ENCODE assay signal across 17 cellular contexts in genomic region chr4:185713731-185714130, GRCh38.
A peak's percentile ranks its signal among the peaks of the same experiment; 100 is the strongest.
DNase-seq lines count a peak whose midpoint lies in the region; ATAC-seq and TF ChIP-seq lines count a peak whose summit lies in the region.
"Had no signal": no experiment of that assay in that cellular context is flagged by ENCODE, and none has a peak within 500 bp of the region (broad histone marks: within the 10 kb centered on the region; RNA-seq: fewer than 3 reads in every experiment).

No MANE protein-coding gene starts in this region.

- H3K9ac ChIP-seq in endocrine pancreas (ENCODE audit: control insufficient read depth, insufficient read depth, low read length) = no peak overlapping the region
- peak overlapping the region; percentile 20 to 70 for H3K9ac ChIP-seq in liver (ENCODE audit: low read depth in 1 of 2, low read length in 2 of 2)

- no peaks in the 10 kb centered on the region for H3K79me2 ChIP-seq in ACC112 (ENCODE audit: control insufficient read depth, insufficient read depth, low read length, unreplicated experiment)

- H3K9me3 ChIP-seq in endocrine pancreas (ENCODE audit: control insufficient read depth, low read length) (no peaks in the 10 kb centered on the region), liver (ENCODE audit: control insufficient read depth in 4 of 4, low read length in 3 of 4) (no peaks in the 10 kb centered on the region)
- H3K9me3 ChIP-seq: HAP-1 had no signal

- H3K27me3 ChIP-seq in ACC112 (ENCODE audit: insufficient read depth, low read length) = no peaks in the 10 kb centered on the region
- H3K27me3 ChIP-seq in endocrine pancreas (ENCODE audit: control insufficient read depth, insufficient read depth, low read length) = no peaks in the 10 kb centered on the region
- H3K27me3 ChIP-seq in liver (ENCODE audit: control insufficient read depth in 4 of 4, insufficient read depth in 4 of 4, low read length in 3 of 4) = no peaks in the 10 kb centered on the region

- 36% methylated on average over 1 of the region's 1 CpG for WGBS in liver

- no peaks in the 10 kb centered on the region for H3K36me3 ChIP-seq in ACC112 (ENCODE audit: insufficient read depth, low read length)
- H3K36me3 ChIP-seq in endocrine pancreas (ENCODE audit: control insufficient read depth, insufficient read depth, low read length) = no peaks in the 10 kb centered on the region
- no peaks in the 10 kb centered on the region for H3K36me3 ChIP-seq in liver (ENCODE audit: control insufficient read depth in 4 of 4, insufficient read depth in 3 of 4, low read depth in 1 of 4, low read length in 3 of 4)
- H3K36me3 ChIP-seq: HAP-1 had no signal

- H3K4me1 ChIP-seq in ACC112 (ENCODE audit: control insufficient read depth, insufficient read depth, low read length, unreplicated experiment) = peaks cover 50% of the 10 kb centered on the region
- H3K4me1 ChIP-seq in endocrine pancreas (ENCODE audit: control insufficient read depth, insufficient read depth, low read length) = peaks cover 28% of the 10 kb centered on the region
- peaks cover 7 to 72% (median 29%) of the 10 kb centered on the region in 4 donors for H3K4me1 ChIP-seq in liver (ENCODE audit: control insufficient read depth in 4 of 4, insufficient read depth in 4 of 4, low read length in 3 of 4)
- H3K4me1 ChIP-seq: HAP-1 had no signal

- H2AFZ ChIP-seq in ACC112 (ENCODE audit: low read length, unreplicated experiment) = peak overlapping the region; percentile 43

- ATAC-seq in HG02588 (IDR thresholded peaks at IDR 0.05; ENCODE audit: unreplicated experiment) = no peak
- ATAC-seq in GM21528 (IDR thresholded peaks at IDR 0.05; ENCODE audit: low FRiP score, unreplicated experiment) = no peak

- TF ChIP-seq RAD21 in liver (IDR thresholded peaks at IDR 0.05) = peak; percentile 44 to 48

- H3K27ac ChIP-seq in ACC112 (ENCODE audit: low read depth, low read length) (peak overlapping the region; percentile 99), liver (ENCODE audit: low read depth in 1 of 2, low read length in 2 of 2) (peak overlapping the region; percentile 95 to 97)
- H3K27ac ChIP-seq: SK-N-MC had no signal

- TF ChIP-seq CTCF in LNCaP clone FGC (IDR thresholded peaks at IDR 0.05; ENCODE audit: control insufficient read depth, extremely low read depth, insufficient read depth) = no peak
- no peak for TF ChIP-seq CTCF in liver (IDR thresholded peaks at IDR 0.05; ENCODE audit: low read depth, low read length, missing input control)

- no peak overlapping the region for H3K4me3 ChIP-seq in ACC112 (ENCODE audit: low read depth, low read length)
- H3K4me3 ChIP-seq in LNCaP clone FGC (ENCODE audit: low read depth, low read length) = no peak overlapping the region
- peak overlapping the region; percentile 20 for H3K4me3 ChIP-seq in endocrine pancreas (ENCODE audit: control insufficient read depth, insufficient read depth, low read length)
- no peak overlapping the region for H3K4me3 ChIP-seq in liver (ENCODE audit: low read depth in 1 of 3, low read length in 3 of 3)
- H3K4me3 ChIP-seq: HAP-1, SK-N-MC had no signal

- peak; percentile 8 for DNase-seq in LNCaP clone FGC (ENCODE audit: low read depth)
- DNase-seq in ureter (ENCODE audit: low spot score) = no peak
- no peak for DNase-seq in GOT3 (lab: John Stamatoyannopoulos, UW)
- DNase-seq: ACHN, AML-193, COR-L47, MV-4-11, NCI-H1417, NCI-H187 treated with DMSO at 0.1 percent for 48 hours, NCI-H774 had no signal

TF ChIP-seq in liver, 16 proteins besides CTCF, POLR2A, EP300 and RAD21:
- TF ChIP-seq GABPA (IDR thresholded peaks at IDR 0.05 in 1 of 2, conservative IDR thresholded peaks at IDR 0.05 in 1 of 2) (no peak), RXRA (IDR thresholded peaks at IDR 0.05) (peak; percentile 70 to 85), JUND (IDR thresholded peaks at IDR 0.05) (peak in 1 of 2 donors; percentile 72), EGR1 (IDR thresholded peaks at IDR 0.05; ENCODE audit: low read depth in 2 of 2) (no peak), HNF4G (IDR thresholded peaks at IDR 0.05) (peak; percentile 92), NR2F2 (IDR thresholded peaks at IDR 0.05) (no peak), SP1 (IDR thresholded peaks at IDR 0.05) (peak; percentile 89), YY1 (IDR thresholded peaks at IDR 0.05) (peak; percentile 92), TAF1 (conservative IDR thresholded peaks at IDR 0.05) (no peak), MAX (IDR thresholded peaks at IDR 0.05) (peak; percentile 51), ZBTB33 (IDR thresholded peaks at IDR 0.05) (peak; percentile 79), FOXA2 (IDR thresholded peaks at IDR 0.05) (peak; percentile 65), HNF4A (conservative IDR thresholded peaks at IDR 0.05) (peak; percentile 97), REST (IDR thresholded peaks at IDR 0.05) (peak; percentile 60), ATF3 (IDR thresholded peaks at IDR 0.05) (peak; percentile 85), FOXA1 (IDR thresholded peaks at IDR 0.05) (peak; percentile 76)
